Comparison of ENCODE assay signal across 22 cellular contexts in genomic region chr2:226849349-226849748, GRCh38.
"Had no signal": no experiment of that assay in that cellular context is flagged by ENCODE, and none has a peak within 500 bp of the region (broad histone marks: within the 10 kb centered on the region; RNA-seq: fewer than 3 reads in every experiment).

No MANE protein-coding gene starts in this region.

- H3K27ac ChIP-seq: SJSA1 had no signal

- H3K36me3 ChIP-seq: SJSA1 had no signal

- H3K4me3 ChIP-seq: K562, SJSA1 had no signal

- FAIRE-seq: bronchial epithelial cell, K562, RCC 7860 had no signal

- H3K27me3 ChIP-seq: SJSA1 had no signal

- DNase-seq: activated CD4-positive, alpha-beta T cell treated with anti-CD3 and anti-CD28 coated beads for 48 hours; activated CD4-positive, alpha-beta T cell treated with anti-CD3 and anti-CD28 coated beads, Interleukin-2, amount 50 U/mL, for 4 hours; activated CD4-positive, CD25-positive, alpha-beta regulatory T cell treated with anti-CD3 and anti-CD28 coated beads, Interleukin-2, amount 50 U/mL, for 72 hours; activated CD8-positive, alpha-beta memory T cell treated with anti-CD3 and anti-CD28 coated beads, Interleukin-2, amount 50 U/mL, for 48 hours; activated CD8-positive, alpha-beta T cell treated with anti-CD3 and anti-CD28 coated beads, Interleukin-2, amount 10 ng/mL, durations not matched to agents 7 days and 5 days; activated T-cell treated with anti-CD3 and anti-CD28 coated beads, Interleukin-2, amount 50 U/mL, for 1 hour; aorta; central memory CD4-positive, alpha-beta T cell; Karpas-422; NCI-H1092; NCI-H1417 treated with DMSO at 0.1 percent for 48 hours; NCI-H1694; NCI-H2029 treated with DMSO at 0.1 percent for 48 hours; NCI-H510A treated with DMSO at 0.1 percent for 48 hours; NCI-H69; PC-3; SHP77; SW 1271 had no signal

- H3K9me3 ChIP-seq: SJSA1 had no signal

- H3K4me1 ChIP-seq: SJSA1 had no signal
